20 cellular contexts compared by ENCODE assay signal in the genomic region with DNA sequence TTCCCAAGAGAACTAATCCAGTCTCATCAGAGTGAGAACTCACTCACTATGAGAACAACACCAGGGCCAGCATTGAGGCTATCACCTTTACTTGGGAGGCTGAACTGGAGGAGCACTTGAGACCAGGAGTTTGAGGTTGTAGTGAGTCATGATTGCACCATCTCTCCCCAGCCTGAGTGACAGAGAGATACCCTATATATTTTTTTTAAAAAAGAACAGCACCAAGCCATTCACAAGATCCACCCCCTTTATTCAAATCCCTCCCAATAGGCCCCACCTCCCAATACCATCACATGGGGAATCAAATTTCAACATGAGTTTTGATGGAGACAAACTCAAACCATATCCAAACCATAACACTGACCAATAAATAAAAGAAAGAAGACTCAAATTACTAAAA. TPM values are rescaled to one million over a fixed set of nuclear protein-coding genes. Genes with fewer than 3 reads are reported as not detected.
DNase-seq lines count a peak whose midpoint lies in the region; ATAC-seq and TF ChIP-seq lines count a peak whose summit lies in the region.
"Had no signal": no experiment of that assay in that cellular context is flagged by ENCODE, and none has a peak within 500 bp of the region (broad histone marks: within the 10 kb centered on the region; RNA-seq: fewer than 3 reads in every experiment).

No MANE protein-coding gene starts in this region.

- dilution Hi-C loops in mammary epithelial cell (cut with HindIII; ENCODE audit: low sequenced_read_pairs) = no loop called here

- peaks cover 9% of the 10 kb centered on the region for H3K4me1 Mint-ChIP-seq in activated CD4-positive, alpha-beta T cell treated with anti-CD3 and anti-CD28 coated beads for 36 hours

- POLR2A ChIA-PET in activated CD4-positive, alpha-beta T cell treated with anti-CD3 and anti-CD28 coated beads for 36 hours (lab: Charles Lee) = interaction anchor here (0.6 kb wide), 1 partner anchor 35 kb away, joined by 3 read pairs; no protein-coding TSS in a partner anchor

- no peaks in the 10 kb centered on the region for H4K20me1 ChIP-seq in mammary epithelial cell (ENCODE audit: insufficient read depth, low read length)

- no peaks in the 10 kb centered on the region for H3K9me3 Mint-ChIP-seq in activated CD4-positive, alpha-beta T cell treated with anti-CD3 and anti-CD28 coated beads for 36 hours (ENCODE audit: low read depth)
- H3K9me3 Mint-ChIP-seq: effector memory CD8-positive, alpha-beta T cell; T-helper 2 cell treated with Interferon-gamma antibody and Interleukin-4, amounts not matched to agents 5 μg/mL and 100 μg/mL, for 36 hours had no signal

- BruUV-seq in mammary epithelial cell (replicated peaks; lab: Mats Ljungman, UMichigan) = no TSS peak

- peaks cover under 1% of the 10 kb centered on the region for H3K4me1 ChIP-seq in mammary epithelial cell (ENCODE audit: insufficient read depth, low read length)
- peaks cover 0 to 11% (median 8%) of the 10 kb centered on the region in 9 donors for H3K4me1 ChIP-seq in heart right ventricle

- H3K27ac Mint-ChIP-seq in activated CD4-positive, alpha-beta T cell treated with anti-CD3 and anti-CD28 coated beads for 36 hours = no peak overlapping the region
- H3K27ac Mint-ChIP-seq: effector memory CD8-positive, alpha-beta T cell; T-helper 2 cell treated with Interferon-gamma antibody and Interleukin-4, amounts not matched to agents 5 μg/mL and 100 μg/mL, for 36 hours had no signal

- H3K27ac ChIP-seq in mammary epithelial cell (ENCODE audit: insufficient read depth, low read depth, low read length) (no peak overlapping the region), heart right ventricle (no peak overlapping the region)
- H3K27ac ChIP-seq: A549, cardiac muscle cell, sigmoid colon had no signal

- H3K27me3 ChIP-seq in mammary epithelial cell (ENCODE audit: insufficient read depth, low read length) = no peaks in the 10 kb centered on the region
- no peaks in the 10 kb centered on the region for H3K27me3 ChIP-seq in heart right ventricle
- H3K27me3 ChIP-seq: cardiac muscle cell, sigmoid colon had no signal

- no peak overlapping the region for H3K9ac ChIP-seq in mammary epithelial cell (ENCODE audit: insufficient read depth, low read length)

- intact Hi-C loops in activated CD4-positive, alpha-beta T cell treated with anti-CD3 and anti-CD28 coated beads for 36 hours (cut with DNase I, micrococcal nuclease) = no loop called here
- intact Hi-C loops in mammary epithelial cell (cut with micrococcal nuclease) = no loop called here
- intact Hi-C loops in heart right ventricle (cut with DNase I) = loop anchor here in 1 of 10 donors (10.0 kb wide), 1 partner anchor 282 kb away; no protein-coding TSS in a partner anchor

- H3K79me2 ChIP-seq in mammary epithelial cell (ENCODE audit: insufficient read depth, low read length) = peaks cover 13% of the 10 kb centered on the region

- peak; percentile 39 for DNase-seq in activated CD4-positive, alpha-beta T cell treated with anti-CD3 and anti-CD28 coated beads for 36 hours
- no peak for DNase-seq in activated CD4-positive, alpha-beta T cell treated with anti-CD3 and anti-CD28 coated beads for 1 hour
- DNase-seq in MV-4-11 (lab: John Stamatoyannopoulos, UW) (peak; percentile 92), mammary epithelial cell (peak; percentile 60), renal cortical epithelial cell (ENCODE audit: low read depth) (peak; percentile 55), heart right ventricle (no peak), germinal center (ENCODE audit: low spot score) (no peak)
- DNase-seq: activated gamma-delta T cell treated with Interleukin-2 at 50 U/mL for 16 hours; effector memory CD8-positive, alpha-beta T cell; glutamatergic neuron; NCI-H1417 treated with DMSO at 0.1 percent for 48 hours; NCI-H446 treated with DMSO at 0.1 percent for 48 hours; occipital lobe; RPMI8226; sigmoid colon; stimulated activated naive CD4-positive, alpha-beta T cell had no signal

- H2AFZ ChIP-seq in mammary epithelial cell (ENCODE audit: low read depth, low read length) = no peak overlapping the region

- in situ Hi-C loops in mammary epithelial cell (cut with MboI; ENCODE audit: low sequenced_read_pairs in 2 of 2) = no loop called here

- H3K27me3 Mint-ChIP-seq in activated CD4-positive, alpha-beta T cell treated with anti-CD3 and anti-CD28 coated beads for 36 hours = no peaks in the 10 kb centered on the region
- H3K27me3 Mint-ChIP-seq: effector memory CD8-positive, alpha-beta T cell had no signal

- H3K36me3 ChIP-seq in mammary epithelial cell (ENCODE audit: insufficient read depth, low read length) (no peaks in the 10 kb centered on the region), heart right ventricle (no peaks in the 10 kb centered on the region)
- H3K36me3 ChIP-seq: cardiac muscle cell, sigmoid colon had no signal

- H3K4me3 ChIP-seq in mammary epithelial cell (replicated peaks in 1 of 3; ENCODE audit: insufficient read depth in 1 of 3, low read depth in 2 of 3, low read length in 3 of 3) (no peak overlapping the region), heart right ventricle (no peak overlapping the region)
- H3K4me3 ChIP-seq: A549, cardiac muscle cell, sigmoid colon had no signal

- H3K4me3 Mint-ChIP-seq in activated CD4-positive, alpha-beta T cell treated with anti-CD3 and anti-CD28 coated beads for 36 hours = no peak overlapping the region
- H3K4me3 Mint-ChIP-seq: effector memory CD8-positive, alpha-beta T cell; T-helper 2 cell treated with Interferon-gamma antibody and Interleukin-4, amounts not matched to agents 5 μg/mL and 100 μg/mL, for 36 hours had no signal

- TF ChIP-seq CTCF in mammary epithelial cell (conservative IDR thresholded peaks at IDR 0.05 in 1 of 2, IDR thresholded peaks at IDR 0.05 in 1 of 2; ENCODE audit: extremely low read depth in 1 of 2, insufficient read depth in 1 of 2, low read depth in 1 of 2, low read length in 2 of 2) (no peak), heart right ventricle (IDR thresholded peaks at IDR 0.05) (no peak)

- H3K9me3 ChIP-seq in mammary epithelial cell (replicated peaks; ENCODE audit: insufficient read depth, low read length) (no peaks in the 10 kb centered on the region), heart right ventricle (no peaks in the 10 kb centered on the region)
- H3K9me3 ChIP-seq: A549, sigmoid colon had no signal

- no peak overlapping the region for H3K4me2 ChIP-seq in mammary epithelial cell (ENCODE audit: insufficient read depth, low read depth, low read length)
- H3K4me2 ChIP-seq: A549 had no signal

- CTCF ChIA-PET in activated CD4-positive, alpha-beta T cell treated with anti-CD3 and anti-CD28 coated beads for 36 hours (lab: Charles Lee) = interaction anchor here (0.8 to 1.0 kb wide), 2 partner anchors 10 to 14 kb away, joined by 3 to 5 read pairs; no protein-coding TSS in a partner anchor
- CTCF ChIA-PET in mammary epithelial cell (lab: Charles Lee; ENCODE audit: low non-redundant PET) = no interaction called here

- ATAC-seq in activated CD4-positive, alpha-beta T cell treated with anti-CD3 and anti-CD28 coated beads for 36 hours = peak; percentile 17
- no peak for ATAC-seq in heart right ventricle
- ATAC-seq in GM19455 (IDR thresholded peaks at IDR 0.05; ENCODE audit: unreplicated experiment) = no peak
- ATAC-seq: A549; effector memory CD8-positive, alpha-beta T cell had no signal

- peaks cover under 1% of the 10 kb centered on the region for H3K36me3 Mint-ChIP-seq in activated CD4-positive, alpha-beta T cell treated with anti-CD3 and anti-CD28 coated beads for 36 hours (ENCODE audit: low read depth)

RNA-seq across cellular contexts. Expression of a gene that starts 3.7 kb away (rescaled TPM):
- total RNA-seq in activated CD4-positive, alpha-beta T cell treated with anti-CD3 and anti-CD28 coated beads for 36 hours = 10 to 100 TPM; 38.8 to 55.9 TPM
- total RNA-seq in mammary epithelial cell (10 to 100 TPM; 39.7 to 53.8 TPM), renal cortical epithelial cell (86.4 and 114 TPM in 2 replicates), heart right ventricle (10 to 100 TPM in 3 of 10 donors, 1 to 10 TPM in 7; 5.6 to 14.5 (median 6.9) TPM)
- polyA plus RNA-seq in mammary epithelial cell (21.4 TPM), heart right ventricle (1 to 10 TPM; 4.0 to 6.7 TPM)
- 56.4 TPM for polyA minus RNA-seq in mammary epithelial cell

Comparison
In these comparisons a context has a peak if more than half of its experiments do, and no peak if none do; other contexts are left out.
1. DNase-seq: peak in activated CD4-positive, alpha-beta T cell treated with anti-CD3 and anti-CD28 coated beads for 36 hours (single experiment), MV-4-11 (single experiment), mammary epithelial cell (single experiment) and renal cortical epithelial cell (single experiment); none in activated CD4-positive, alpha-beta T cell treated with anti-CD3 and anti-CD28 coated beads for 1 hour (single experiment), heart right ventricle (0 of 2) and germinal center (single experiment).